In genomic region chr17:76501018-76501826, GRCh38 we compare ENCODE assay signal across 8 cellular contexts. TPM values are rescaled to one million over a fixed set of nuclear protein-coding genes. Genes with fewer than 3 reads are reported as not detected.
DNase-seq lines count a peak whose midpoint lies in the region; ATAC-seq and TF ChIP-seq lines count a peak whose summit lies in the region.

Gene RHBDF2, minus strand, starts transcription at chr17:76501423. Its CDS starts 19,899 bp downstream, at chr17:76481524.

- intact Hi-C loops in left colon (cut with DNase I, micrococcal nuclease) = no loop called here

- CTCF ChIA-PET in AG04449 (lab: Yijun Ruan, JAX) = interaction anchor here (1.0 to 34.2 kb wide), 9 partner anchors 9 to 203 kb away, joined by 3 to 1209 read pairs (median 5); partner anchors contain the start of genes AANAT and UBE2O

- DNase-seq in AG04449 (ENCODE audit: low read depth, low spot score) (no peak), NCI-H510A (lab: John Stamatoyannopoulos, UW) (peak; percentile 65), choroid plexus epithelial cell (ENCODE audit: low read depth) (peak; percentile 80), left colon (peak; percentile 89 to 94)
- peak; percentile 96 for DNase-seq in activated CD4-positive, alpha-beta T cell treated with anti-CD3 and anti-CD28 coated beads for 48 hours
- DNase-seq in stimulated activated CD4-positive, alpha-beta T cell treated with anti-CD3 and anti-CD28 coated beads, Interleukin-1b, Interleukin-23, amount 100 ng/mL, for 48 hours = peak; percentile 94

- POLR2A ChIA-PET in AG04449 (lab: Yijun Ruan, JAX) = interaction anchor here (1.1 kb wide), 1 partner anchor 8 kb away, joined by 4 read pairs; no protein-coding TSS in a partner anchor

- H3K4me3 ChIP-seq in AG04449 (ENCODE audit: low read depth, low read length) = peak within 1 kb of the TSS; percentile 66
- peak within 1 kb of the TSS; percentile 72 for H3K4me3 ChIP-seq in choroid plexus epithelial cell (ENCODE audit: low read depth, low read length)

- no peak for TF ChIP-seq CTCF in AG04449 (IDR thresholded peaks at IDR 0.05; ENCODE audit: insufficient read depth, low read length, missing control alignments)
- TF ChIP-seq CTCF in choroid plexus epithelial cell (conservative IDR thresholded peaks at IDR 0.05; ENCODE audit: low read depth, low read length) = no peak

- peak; percentile 68 for ATAC-seq in GM18907 (IDR thresholded peaks at IDR 0.05; ENCODE audit: unreplicated experiment)
- peak; percentile 66 for ATAC-seq in HG03159 (IDR thresholded peaks at IDR 0.05; ENCODE audit: unreplicated experiment)
- ATAC-seq in left colon = peak; percentile 94

RNA-seq across cellular contexts. Expression of gene RHBDF2, which starts in this region (rescaled TPM):
- total RNA-seq in left colon = 10 to 100 TPM; 11.6 to 12.8 TPM
